ENCODE assay signal across 8 cellular contexts in the genomic region with DNA sequence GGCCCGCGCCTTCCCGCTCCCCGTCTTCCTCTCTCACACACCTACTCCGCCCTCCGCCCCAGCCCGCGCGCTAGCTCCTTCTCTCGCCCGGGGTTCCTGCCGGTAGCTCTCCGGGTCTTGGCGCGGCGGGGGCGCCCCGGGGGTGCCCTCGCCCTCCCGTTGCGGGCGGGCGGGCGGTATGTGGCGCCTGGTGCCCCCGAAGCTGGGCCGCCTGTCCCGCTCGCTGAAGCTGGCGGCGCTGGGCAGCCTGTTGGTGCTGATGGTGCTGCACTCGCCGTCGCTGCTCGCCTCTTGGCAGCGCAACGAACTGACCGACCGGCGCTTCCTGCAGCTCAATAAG. TPM values are rescaled to one million over a fixed set of nuclear protein-coding genes. Genes with fewer than 3 reads are reported as not detected.
DNase-seq lines count a peak whose midpoint lies in the region; ATAC-seq lines count a peak whose summit lies in the region.

No MANE protein-coding gene starts in this region.

- H3K4me1 ChIP-seq in adipocyte (ENCODE audit: control insufficient read depth, insufficient read depth, low read length) = peaks cover 18% of the 10 kb centered on the region

- H3K27me3 ChIP-seq in adipocyte (replicated peaks; ENCODE audit: control insufficient read depth, insufficient read depth, low read length) = no peaks in the 10 kb centered on the region

- no peaks in the 10 kb centered on the region for H3K36me3 Mint-ChIP-seq in stimulated activated naive B cell treated with anti-CD40 and anti-IgM and Interleukin-4, amounts not matched to agents 10 μg/mL and 1 μg/mL and 100 μg/mL, for 72 hours

- H3K27me3 Mint-ChIP-seq in stimulated activated naive B cell treated with anti-CD40 and anti-IgM and Interleukin-4, amounts not matched to agents 10 μg/mL and 1 μg/mL and 100 μg/mL, for 72 hours = no peaks in the 10 kb centered on the region

- peaks cover 5 to 28% of the 10 kb centered on the region in 2 donors for H3K4me1 Mint-ChIP-seq in stimulated activated naive B cell treated with anti-CD40 and anti-IgM and Interleukin-4, amounts not matched to agents 10 μg/mL and 1 μg/mL and 100 μg/mL, for 72 hours

- H3K4me3 Mint-ChIP-seq in stimulated activated naive B cell treated with anti-CD40 and anti-IgM and Interleukin-4, amounts not matched to agents 10 μg/mL and 1 μg/mL and 100 μg/mL, for 72 hours = peak overlapping the region; percentile 93 to 94

- DNase-seq in NCI-H748 treated with DMSO at 0.1 percent for 48 hours (lab: John Stamatoyannopoulos, UW) = peak; percentile 55
- DNase-seq in NCI-H748 (lab: John Stamatoyannopoulos, UW; ENCODE audit: unreplicated experiment) = no peak
- no peak for DNase-seq in adipocyte (ENCODE audit: low read depth)
- DNase-seq in stimulated activated naive B cell treated with anti-CD40 and anti-IgM and Interleukin-4, amounts not matched to agents 10 μg/mL and 1 μg/mL and 100 μg/mL, for 72 hours = no peak
- DNase-seq in HT-29 (ENCODE audit: low spot score) = no peak

- no peaks in the 10 kb centered on the region for H3K36me3 ChIP-seq in adipocyte (ENCODE audit: control insufficient read depth, insufficient read depth, low read length, severe bottlenecking)

- no peaks in the 10 kb centered on the region for H3K9me3 ChIP-seq in adipocyte (ENCODE audit: control insufficient read depth, low read length)
- no peaks in the 10 kb centered on the region for H3K9me3 ChIP-seq in iPS-18c (ENCODE audit: control insufficient read depth, insufficient read depth, low read length)

- no peak for ATAC-seq in stimulated activated naive B cell treated with anti-CD40 and anti-IgM and Interleukin-4, amounts not matched to agents 10 μg/mL and 1 μg/mL and 100 μg/mL, for 72 hours (replicated peaks)
- ATAC-seq in GM18858 (IDR thresholded peaks at IDR 0.05; ENCODE audit: unreplicated experiment) = no peak
- no peak for ATAC-seq in GM19351 (IDR thresholded peaks at IDR 0.05; ENCODE audit: unreplicated experiment)

- peak overlapping the region; percentile 95 for H3K4me3 ChIP-seq in adipocyte (ENCODE audit: low read length)
- peak overlapping the region; percentile 93 for H3K4me3 ChIP-seq in iPS-18c (ENCODE audit: insufficient read depth, low read depth, low read length)

- no peaks in the 10 kb centered on the region for H3K9me3 Mint-ChIP-seq in stimulated activated naive B cell treated with anti-CD40 and anti-IgM and Interleukin-4, amounts not matched to agents 10 μg/mL and 1 μg/mL and 100 μg/mL, for 72 hours

- peak overlapping the region; percentile 96 for H3K27ac Mint-ChIP-seq in stimulated activated naive B cell treated with anti-CD40 and anti-IgM and Interleukin-4, amounts not matched to agents 10 μg/mL and 1 μg/mL and 100 μg/mL, for 72 hours

- H3K9ac ChIP-seq in adipocyte (ENCODE audit: low read length) = peak overlapping the region; percentile 92

RNA-seq across cellular contexts. Expression of gene DIPK2A, which starts 0.5 kb away (rescaled TPM):
- total RNA-seq in HT-29 (2014; rRNA removed; shearing (Covaris generic)) = 50.2 and 87.1 TPM in 2 replicates
